16 cellular contexts compared by ENCODE assay signal in genomic region chr11:72798361-72798760, GRCh38.
"Had no signal": no experiment of that assay in that cellular context is flagged by ENCODE, and none has a peak within 500 bp of the region (broad histone marks: within the 10 kb centered on the region; RNA-seq: fewer than 3 reads in every experiment).

No MANE protein-coding gene starts in this region.

- DNase-seq: activated CD4-positive, alpha-beta memory T cell treated with anti-CD3 and anti-CD28 coated beads, Interleukin-2, amount 10 ng/mL, durations not matched to agents 7 days and 5 days; activated CD4-positive, alpha-beta T cell treated with anti-CD3 and anti-CD28 coated beads for 36 hours; activated CD8-positive, alpha-beta memory T cell treated with anti-CD3 and anti-CD28 coated beads, Interleukin-2, amount 50 U/mL, for 48 hours; activated naive CD4-positive, alpha-beta T cell treated with anti-CD3 and anti-CD28 coated beads for 36 hours; central memory CD4-positive, alpha-beta T cell; erythroblast; hippocampal formation; immature natural killer cell; lower lobe of right lung; naive thymus-derived CD8-positive, alpha-beta T cell; stimulated activated CD4-positive, alpha-beta T cell treated with anti-CD3 and anti-CD28 coated beads, Interleukin-12 subunit alpha, Interleukin-12 subunit beta, amount 100 ng/mL, for 4 hours; stimulated activated naive CD8-positive, alpha-beta T cell treated with anti-CD3 and anti-CD28 coated beads, Interleukin-15, Interleukin-2, amounts not matched to agents 100 U/mL and 50 U/mL, for 24 hours; upper lobe of left lung had no signal

- H3K4me3 ChIP-seq: lower lobe of right lung, suprapubic skin, upper lobe of left lung had no signal

- H3K9me3 ChIP-seq: lower lobe of right lung, suprapubic skin, upper lobe of left lung had no signal

- H3K27ac Mint-ChIP-seq: activated CD4-positive, alpha-beta memory T cell treated with anti-CD3 and anti-CD28 coated beads, Interleukin-2, amount 10 ng/mL, durations not matched to agents 7 days and 5 days; activated CD4-positive, alpha-beta T cell treated with anti-CD3 and anti-CD28 coated beads for 36 hours; activated naive CD4-positive, alpha-beta T cell treated with anti-CD3 and anti-CD28 coated beads for 36 hours; activated T-helper 17 cell treated with anti-CD3 and anti-CD28 coated beads, Interleukin-2, amount 50 U/mL, for 72 hours had no signal

- H3K36me3 ChIP-seq: lower lobe of right lung, suprapubic skin, upper lobe of left lung had no signal

- H3K27me3 ChIP-seq: suprapubic skin, upper lobe of left lung had no signal

- H3K27ac ChIP-seq: lower lobe of right lung, suprapubic skin, upper lobe of left lung had no signal

- H3K4me3 Mint-ChIP-seq: activated CD4-positive, alpha-beta memory T cell treated with anti-CD3 and anti-CD28 coated beads, Interleukin-2, amount 10 ng/mL, durations not matched to agents 7 days and 5 days; activated CD4-positive, alpha-beta T cell treated with anti-CD3 and anti-CD28 coated beads for 36 hours; activated naive CD4-positive, alpha-beta T cell treated with anti-CD3 and anti-CD28 coated beads for 36 hours; activated T-helper 17 cell treated with anti-CD3 and anti-CD28 coated beads, Interleukin-2, amount 50 U/mL, for 72 hours; immature natural killer cell; naive thymus-derived CD8-positive, alpha-beta T cell had no signal

- H3K27me3 Mint-ChIP-seq: activated CD4-positive, alpha-beta memory T cell treated with anti-CD3 and anti-CD28 coated beads, Interleukin-2, amount 10 ng/mL, durations not matched to agents 7 days and 5 days; activated CD4-positive, alpha-beta T cell treated with anti-CD3 and anti-CD28 coated beads for 36 hours; activated T-helper 17 cell treated with anti-CD3 and anti-CD28 coated beads, Interleukin-2, amount 50 U/mL, for 72 hours; naive thymus-derived CD8-positive, alpha-beta T cell had no signal

- ATAC-seq: activated CD4-positive, alpha-beta T cell treated with anti-CD3 and anti-CD28 coated beads for 36 hours; activated T-helper 17 cell treated with anti-CD3 and anti-CD28 coated beads, Interleukin-2, amount 50 U/mL, for 72 hours; lower lobe of right lung; naive thymus-derived CD8-positive, alpha-beta T cell; sciatic nerve; stimulated activated naive CD8-positive, alpha-beta T cell treated with anti-CD3 and anti-CD28 coated beads, Interleukin-15, Interleukin-2, amounts not matched to agents 100 U/mL and 50 U/mL, for 24 hours had no signal

- H3K9me3 Mint-ChIP-seq: activated CD4-positive, alpha-beta memory T cell treated with anti-CD3 and anti-CD28 coated beads, Interleukin-2, amount 10 ng/mL, durations not matched to agents 7 days and 5 days; activated naive CD4-positive, alpha-beta T cell treated with anti-CD3 and anti-CD28 coated beads for 36 hours; activated T-helper 17 cell treated with anti-CD3 and anti-CD28 coated beads, Interleukin-2, amount 50 U/mL, for 72 hours; immature natural killer cell; naive thymus-derived CD8-positive, alpha-beta T cell had no signal

- H3K36me3 Mint-ChIP-seq: naive thymus-derived CD8-positive, alpha-beta T cell had no signal
